In the genomic region with DNA sequence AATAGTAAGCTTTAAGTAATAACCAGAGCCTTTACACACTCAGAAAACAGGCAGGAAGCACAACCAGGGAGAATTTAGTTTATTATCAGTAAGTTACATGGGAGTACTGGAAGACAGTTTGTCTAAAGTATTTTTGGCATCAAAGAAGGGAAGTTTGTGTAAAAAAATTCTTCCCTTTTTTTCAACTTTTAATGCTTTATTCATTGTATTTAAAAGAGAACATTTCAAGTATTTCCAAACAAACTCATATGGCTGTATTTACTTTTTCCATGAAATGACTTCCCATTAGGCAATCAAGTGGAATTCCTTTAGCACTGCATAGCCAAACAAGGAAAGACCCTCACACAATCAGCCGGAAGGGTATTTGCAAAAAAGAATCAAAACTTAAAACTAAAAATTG, we compare ENCODE assay signal across 1 cellular context.
TF ChIP-seq lines count a peak whose summit lies in the region.

No MANE protein-coding gene starts in this region.

TF ChIP-seq in HepG2, 621 proteins besides CTCF, POLR2A, EP300 and RAD21 (continued from another document and continues in another):
- TF ChIP-seq ZNF407 (CRISPR knock-in tag; IDR thresholded peaks at IDR 0.05; ENCODE audit: not compliant biosample characterization) (no peak), ZFP36 (IDR thresholded peaks at IDR 0.05; ENCODE audit: borderline replicate concordance, low read depth, low read length, partially characterized antibody) (no peak), ZNF12 (CRISPR knock-in tag; IDR thresholded peaks at IDR 0.05) (no peak), ZNF224 (CRISPR knock-in tag; IDR thresholded peaks at IDR 0.05) (no peak), MAZ (IDR thresholded peaks at IDR 0.05; ENCODE audit: borderline replicate concordance, low read depth, low read length) (no peak), MAZ (CRISPR knock-in tag; IDR thresholded peaks at IDR 0.05; ENCODE audit: low read depth) (no peak), ZNF652 (CRISPR knock-in tag; IDR thresholded peaks at IDR 0.05; ENCODE audit: borderline replicate concordance, low read depth) (no peak), ZBTB43 (CRISPR knock-in tag; conservative IDR thresholded peaks at IDR 0.05) (peak; percentile 55; the same call in 1 of the 2 replicates), ZNF207 (IDR thresholded peaks at IDR 0.05; ENCODE audit: borderline replicate concordance) (no peak), AKAP8 (CRISPR knock-in tag; IDR thresholded peaks at IDR 0.05) (no peak), GTF2F1 (IDR thresholded peaks at IDR 0.05; ENCODE audit: low read length) (no peak), ZNF776 (CRISPR knock-in tag; IDR thresholded peaks at IDR 0.05) (no peak), SRSF1 (optimal IDR thresholded peaks at IDR 0.05; ENCODE audit: low read depth, low read length) (no peak), ZNF121 (CRISPR knock-in tag; IDR thresholded peaks at IDR 0.05) (no peak), IRF2 (CRISPR knock-in tag; IDR thresholded peaks at IDR 0.05) (no peak), GATAD1 (CRISPR knock-in tag; IDR thresholded peaks at IDR 0.05) (peak; percentile 18; the same call in 1 of the 2 replicates), MBNL3 (CRISPR knock-in tag; conservative IDR thresholded peaks at IDR 0.05) (no peak), IKZF4 (CRISPR knock-in tag; IDR thresholded peaks at IDR 0.05; ENCODE audit: borderline replicate concordance, low read depth, not compliant biosample characterization) (no peak), RCOR2 (CRISPR knock-in tag; IDR thresholded peaks at IDR 0.05) (peak; percentile 53; the same call in 1 of the 2 replicates), SOX6 (IDR thresholded peaks at IDR 0.05) (no peak), SOX6 (CRISPR knock-in tag; IDR thresholded peaks at IDR 0.05) (peak; percentile 74; the same call in 1 of the 2 replicates), TOE1 (CRISPR knock-in tag; IDR thresholded peaks at IDR 0.05) (no peak), ETV5 (CRISPR knock-in tag; IDR thresholded peaks at IDR 0.05; ENCODE audit: borderline replicate concordance) (peak; percentile 56; the same call in 1 of the 2 replicates), POGZ (CRISPR knock-in tag; IDR thresholded peaks at IDR 0.05) (peak; percentile 30; the same call in 1 of the 2 replicates), RXRB (CRISPR knock-in tag; IDR thresholded peaks at IDR 0.05; ENCODE audit: borderline replicate concordance) (no peak), KAT8 (CRISPR knock-in tag; IDR thresholded peaks at IDR 0.05) (peak; percentile 27; the same call in 1 of the 2 replicates), TRIM24 (CRISPR knock-in tag; IDR thresholded peaks at IDR 0.05) (no peak), KAT7 (CRISPR knock-in tag; IDR thresholded peaks at IDR 0.05; ENCODE audit: borderline replicate concordance) (no peak), NONO (IDR thresholded peaks at IDR 0.05) (no peak), NONO (CRISPR knock-in tag; conservative IDR thresholded peaks at IDR 0.05) (no peak)
- TF ChIP-seq, protein P1, sequence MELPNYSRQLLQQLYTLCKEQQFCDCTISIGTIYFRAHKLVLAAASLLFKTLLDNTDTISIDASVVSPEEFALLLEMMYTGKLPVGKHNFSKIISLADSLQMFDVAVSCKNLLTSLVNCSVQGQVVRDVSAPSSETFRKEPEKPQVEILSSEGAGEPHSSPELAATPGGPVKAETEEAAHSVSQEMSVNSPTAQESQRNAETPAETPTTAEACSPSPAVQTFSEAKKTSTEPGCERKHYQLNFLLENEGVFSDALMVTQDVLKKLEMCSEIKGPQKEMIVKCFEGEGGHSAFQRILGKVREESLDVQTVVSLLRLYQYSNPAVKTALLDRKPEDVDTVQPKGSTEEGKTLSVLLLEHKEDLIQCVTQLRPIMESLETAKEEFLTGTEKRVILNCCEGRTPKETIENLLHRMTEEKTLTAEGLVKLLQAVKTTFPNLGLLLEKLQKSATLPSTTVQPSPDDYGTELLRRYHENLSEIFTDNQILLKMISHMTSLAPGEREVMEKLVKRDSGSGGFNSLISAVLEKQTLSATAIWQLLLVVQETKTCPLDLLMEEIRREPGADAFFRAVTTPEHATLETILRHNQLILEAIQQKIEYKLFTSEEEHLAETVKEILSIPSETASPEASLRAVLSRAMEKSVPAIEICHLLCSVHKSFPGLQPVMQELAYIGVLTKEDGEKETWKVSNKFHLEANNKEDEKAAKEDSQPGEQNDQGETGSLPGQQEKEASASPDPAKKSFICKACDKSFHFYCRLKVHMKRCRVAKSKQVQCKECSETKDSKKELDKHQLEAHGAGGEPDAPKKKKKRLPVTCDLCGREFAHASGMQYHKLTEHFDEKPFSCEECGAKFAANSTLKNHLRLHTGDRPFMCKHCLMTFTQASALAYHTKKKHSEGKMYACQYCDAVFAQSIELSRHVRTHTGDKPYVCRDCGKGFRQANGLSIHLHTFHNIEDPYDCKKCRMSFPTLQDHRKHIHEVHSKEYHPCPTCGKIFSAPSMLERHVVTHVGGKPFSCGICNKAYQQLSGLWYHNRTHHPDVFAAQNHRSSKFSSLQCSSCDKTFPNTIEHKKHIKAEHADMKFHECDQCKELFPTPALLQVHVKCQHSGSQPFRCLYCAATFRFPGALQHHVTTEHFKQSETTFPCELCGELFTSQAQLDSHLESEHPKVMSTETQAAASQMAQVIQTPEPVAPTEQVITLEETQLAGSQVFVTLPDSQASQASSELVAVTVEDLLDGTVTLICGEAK (IDR thresholded peaks at IDR 0.05), result no peak
- TF ChIP-seq, protein P1 (CRISPR knock-in tag; IDR thresholded peaks at IDR 0.05), result no peak
- TF ChIP-seq, protein P2, sequence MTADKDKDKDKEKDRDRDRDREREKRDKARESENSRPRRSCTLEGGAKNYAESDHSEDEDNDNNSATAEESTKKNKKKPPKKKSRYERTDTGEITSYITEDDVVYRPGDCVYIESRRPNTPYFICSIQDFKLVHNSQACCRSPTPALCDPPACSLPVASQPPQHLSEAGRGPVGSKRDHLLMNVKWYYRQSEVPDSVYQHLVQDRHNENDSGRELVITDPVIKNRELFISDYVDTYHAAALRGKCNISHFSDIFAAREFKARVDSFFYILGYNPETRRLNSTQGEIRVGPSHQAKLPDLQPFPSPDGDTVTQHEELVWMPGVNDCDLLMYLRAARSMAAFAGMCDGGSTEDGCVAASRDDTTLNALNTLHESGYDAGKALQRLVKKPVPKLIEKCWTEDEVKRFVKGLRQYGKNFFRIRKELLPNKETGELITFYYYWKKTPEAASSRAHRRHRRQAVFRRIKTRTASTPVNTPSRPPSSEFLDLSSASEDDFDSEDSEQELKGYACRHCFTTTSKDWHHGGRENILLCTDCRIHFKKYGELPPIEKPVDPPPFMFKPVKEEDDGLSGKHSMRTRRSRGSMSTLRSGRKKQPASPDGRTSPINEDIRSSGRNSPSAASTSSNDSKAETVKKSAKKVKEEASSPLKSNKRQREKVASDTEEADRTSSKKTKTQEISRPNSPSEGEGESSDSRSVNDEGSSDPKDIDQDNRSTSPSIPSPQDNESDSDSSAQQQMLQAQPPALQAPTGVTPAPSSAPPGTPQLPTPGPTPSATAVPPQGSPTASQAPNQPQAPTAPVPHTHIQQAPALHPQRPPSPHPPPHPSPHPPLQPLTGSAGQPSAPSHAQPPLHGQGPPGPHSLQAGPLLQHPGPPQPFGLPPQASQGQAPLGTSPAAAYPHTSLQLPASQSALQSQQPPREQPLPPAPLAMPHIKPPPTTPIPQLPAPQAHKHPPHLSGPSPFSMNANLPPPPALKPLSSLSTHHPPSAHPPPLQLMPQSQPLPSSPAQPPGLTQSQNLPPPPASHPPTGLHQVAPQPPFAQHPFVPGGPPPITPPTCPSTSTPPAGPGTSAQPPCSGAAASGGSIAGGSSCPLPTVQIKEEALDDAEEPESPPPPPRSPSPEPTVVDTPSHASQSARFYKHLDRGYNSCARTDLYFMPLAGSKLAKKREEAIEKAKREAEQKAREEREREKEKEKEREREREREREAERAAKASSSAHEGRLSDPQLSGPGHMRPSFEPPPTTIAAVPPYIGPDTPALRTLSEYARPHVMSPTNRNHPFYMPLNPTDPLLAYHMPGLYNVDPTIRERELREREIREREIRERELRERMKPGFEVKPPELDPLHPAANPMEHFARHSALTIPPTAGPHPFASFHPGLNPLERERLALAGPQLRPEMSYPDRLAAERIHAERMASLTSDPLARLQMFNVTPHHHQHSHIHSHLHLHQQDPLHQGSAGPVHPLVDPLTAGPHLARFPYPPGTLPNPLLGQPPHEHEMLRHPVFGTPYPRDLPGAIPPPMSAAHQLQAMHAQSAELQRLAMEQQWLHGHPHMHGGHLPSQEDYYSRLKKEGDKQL (CRISPR knock-in tag; IDR thresholded peaks at IDR 0.05; ENCODE audit: low read depth), result no peak
